Comparison of ENCODE assay signal across 8 cellular contexts in genomic region chr13:98271657-98272056, GRCh38.
DNase-seq lines count a peak whose midpoint lies in the region; ATAC-seq, FAIRE-seq and TF ChIP-seq lines count a peak whose summit lies in the region.
"Not testable (repeated sequence)": the region's sequence is repeated elsewhere in the genome, so short reads cannot be mapped to it uniquely, and the experiment has no call there.

No MANE protein-coding gene starts in this region.

- H3K4me3 Mint-ChIP-seq in Caco-2 (ENCODE audit: unreplicated experiment); endodermal cell; mesothelial cell of epicardium; nephron; neural progenitor cell: not testable (repeated sequence)
- H3K4me3 Mint-ChIP-seq in type B pancreatic cell, result peak overlapping the region; percentile 43

- not testable (repeated sequence) for H4K20me1 ChIP-seq in neural progenitor cell (ENCODE audit: low read depth)

- H3K79me2 ChIP-seq in neural progenitor cell (ENCODE audit: low read depth), result peaks cover 65% of the 10 kb centered on the region

- not testable (repeated sequence) for H3K9ac ChIP-seq in endodermal cell (ENCODE audit: extremely low read depth, low read length, poor library complexity, severe bottlenecking); neural progenitor cell

- not testable (repeated sequence) for H3K27me3 ChIP-seq in Caco-2 (replicated peaks; ENCODE audit: control insufficient read depth, insufficient read depth, low read length); endodermal cell (ENCODE audit: control insufficient read depth, insufficient read depth, low read length, poor library complexity, severe bottlenecking); neural progenitor cell; small intestine (ENCODE audit: control insufficient read depth in 2 of 2, insufficient read depth in 2 of 2, low read length in 2 of 2)

- POLR2A ChIA-PET in Caco-2 (lab: Charles Lee), result not testable (repeated sequence)

- H3K4me3 ChIP-seq in Caco-2 (ENCODE audit: low read depth, low read length); endodermal cell (ENCODE audit: low read length); neural progenitor cell; small intestine (ENCODE audit: low read depth in 1 of 2, low read length in 2 of 2): not testable (repeated sequence)

- H3K4me1 ChIP-seq in Caco-2 (peaks cover 93% of the 10 kb centered on the region), endodermal cell (ENCODE audit: control insufficient read depth, insufficient read depth, low read length) (peaks cover 37% of the 10 kb centered on the region), neural progenitor cell (peaks cover 44% of the 10 kb centered on the region)
- H3K4me1 ChIP-seq in small intestine (ENCODE audit: control insufficient read depth in 2 of 2, insufficient read depth in 1 of 2, low read depth in 1 of 2, low read length in 1 of 2), result not testable (repeated sequence)

- not testable (repeated sequence) for BruUV-seq in Caco-2 (replicated peaks; lab: Mats Ljungman, UMichigan)

- 83 to 96% methylated on average over 1 to 2 of the region's 2 CpGs for WGBS in endodermal cell (ENCODE audit: insufficient coverage in 1 of 2, insufficient read length in 1 of 2), 2 experiments
- 25 to 55% (median 32%) methylated on average over 2 of the region's 2 CpGs for WGBS in small intestine, 3 donors

- H3K36me3 Mint-ChIP-seq in Caco-2 (ENCODE audit: insufficient read depth, unreplicated experiment) (peaks cover 54% of the 10 kb centered on the region), endodermal cell (ENCODE audit: low read depth) (peaks cover 20% of the 10 kb centered on the region), nephron (ENCODE audit: low read depth) (peaks cover 16% of the 10 kb centered on the region), type B pancreatic cell (peaks cover 27% of the 10 kb centered on the region)
- H3K36me3 Mint-ChIP-seq in mesothelial cell of epicardium, neural progenitor cell: not testable (repeated sequence)

- not testable (repeated sequence) for TF ChIP-seq CTCF in Caco-2 (IDR thresholded peaks at IDR 0.05; ENCODE audit: insufficient read depth in 1 of 2, low read depth in 1 of 2, low read length in 1 of 2, severe bottlenecking in 1 of 2, unreplicated experiment in 1 of 2); endodermal cell (conservative IDR thresholded peaks at IDR 0.05); mesothelial cell of epicardium (IDR thresholded peaks at IDR 0.05; ENCODE audit: unreplicated experiment); nephron (IDR thresholded peaks at IDR 0.05; ENCODE audit: unreplicated experiment in 3 of 3); neural progenitor cell (IDR thresholded peaks at IDR 0.05); type B pancreatic cell (conservative IDR thresholded peaks at IDR 0.05)

- ATAC-seq in left colon, result peak; percentile 55

- not testable (repeated sequence) for FAIRE-seq in small intestine (lab: Jason Lieb, UNC)

- intact Hi-C loops in Caco-2 (cut with micrococcal nuclease; ENCODE audit: unreplicated experiment); left colon (cut with DNase I, micrococcal nuclease): not testable (repeated sequence)

- H3K27ac ChIP-seq in endodermal cell (ENCODE audit: low read depth, low read length); neural progenitor cell; small intestine (ENCODE audit: low read depth in 1 of 2, low read length in 1 of 2): not testable (repeated sequence)

- H3K27me3 Mint-ChIP-seq in Caco-2 (ENCODE audit: insufficient read depth, unreplicated experiment); endodermal cell (ENCODE audit: insufficient read depth); mesothelial cell of epicardium (ENCODE audit: low read depth); nephron (ENCODE audit: low read depth); neural progenitor cell (ENCODE audit: insufficient read depth, low read depth); type B pancreatic cell: not testable (repeated sequence)

- H3K36me3 ChIP-seq in Caco-2 (ENCODE audit: control insufficient read depth, insufficient read depth, low read length); neural progenitor cell; small intestine (ENCODE audit: control insufficient read depth in 2 of 2, insufficient read depth in 2 of 2, low read length in 2 of 2): not testable (repeated sequence)
- H3K36me3 ChIP-seq in endodermal cell (ENCODE audit: control insufficient read depth, insufficient read depth, low read length), result peaks cover 19% of the 10 kb centered on the region

- H3K4me1 Mint-ChIP-seq in Caco-2 (ENCODE audit: low read depth, unreplicated experiment), result peaks cover 82% of the 10 kb centered on the region
- H3K4me1 Mint-ChIP-seq in endodermal cell, result peaks cover 79% of the 10 kb centered on the region
- H3K4me1 Mint-ChIP-seq in mesothelial cell of epicardium, result peaks cover 72% of the 10 kb centered on the region
- H3K4me1 Mint-ChIP-seq in nephron, result peaks cover 73% of the 10 kb centered on the region
- H3K4me1 Mint-ChIP-seq in neural progenitor cell, result peaks cover 62% of the 10 kb centered on the region
- H3K4me1 Mint-ChIP-seq in type B pancreatic cell (ENCODE audit: unreplicated experiment), result peaks cover 75% of the 10 kb centered on the region

- H3K9me3 Mint-ChIP-seq in Caco-2 (ENCODE audit: unreplicated experiment); endodermal cell; mesothelial cell of epicardium; nephron; neural progenitor cell; type B pancreatic cell: not testable (repeated sequence)

- CTCF ChIA-PET in Caco-2 (lab: Charles Lee), result not testable (repeated sequence)

- H2AFZ ChIP-seq in neural progenitor cell (replicated peaks), result not testable (repeated sequence)

- H3F3A ChIP-seq in neural progenitor cell (ENCODE audit: low read depth), result peaks cover 31% of the 10 kb centered on the region

- peak overlapping the region; percentile 79 for H3K4me2 ChIP-seq in neural progenitor cell

- not testable (repeated sequence) for DNase-seq in Caco-2; endodermal cell; left colon; mesothelial cell of epicardium (ENCODE audit: low spot score in 2 of 2, unreplicated experiment in 2 of 2); neural progenitor cell (ENCODE audit: low spot score); type B pancreatic cell (ENCODE audit: extremely low spot score, unreplicated experiment)
- DNase-seq in small intestine, result peak; percentile 36

- H3K9me3 ChIP-seq in Caco-2; endodermal cell (ENCODE audit: control insufficient read depth, low read length); neural progenitor cell (ENCODE audit: low read depth); small intestine (ENCODE audit: control insufficient read depth, low read depth): not testable (repeated sequence)

- peak overlapping the region; percentile 98 for H3K27ac Mint-ChIP-seq in Caco-2 (ENCODE audit: unreplicated experiment)
- H3K27ac Mint-ChIP-seq in endodermal cell, result peak overlapping the region; percentile 74
- peak overlapping the region; percentile 98 for H3K27ac Mint-ChIP-seq in mesothelial cell of epicardium
- H3K27ac Mint-ChIP-seq in nephron, result peak overlapping the region; percentile 67 to 94 (median 90)
- H3K27ac Mint-ChIP-seq in neural progenitor cell, result not testable (repeated sequence)
- H3K27ac Mint-ChIP-seq in type B pancreatic cell, result peak overlapping the region; percentile 70
